ENCODE assay signal across 1 cellular context in genomic region chr2:232354069-232354468, GRCh38.
TF ChIP-seq lines count a peak whose summit lies in the region.

No MANE protein-coding gene starts in this region.

TF ChIP-seq in HepG2, 621 proteins besides CTCF, POLR2A, EP300 and RAD21:
- TF ChIP-seq MEIS2 (CRISPR knock-in tag; IDR thresholded peaks at IDR 0.05) (no peak), XBP1 (CRISPR knock-in tag; IDR thresholded peaks at IDR 0.05) (no peak), ZNF709 (CRISPR knock-in tag; IDR thresholded peaks at IDR 0.05) (no peak), LRRFIP1 (CRISPR knock-in tag; conservative IDR thresholded peaks at IDR 0.05) (no peak), MTA3 (CRISPR knock-in tag; IDR thresholded peaks at IDR 0.05) (no peak), POLR2AphosphoS5 (IDR thresholded peaks at IDR 0.05; ENCODE audit: low read depth, low read length) (no peak), NR2F1 (CRISPR knock-in tag; IDR thresholded peaks at IDR 0.05) (no peak), ZNF143 (CRISPR knock-in tag; IDR thresholded peaks at IDR 0.05) (no peak)
TF ChIP-seq in HepG2: peak in this region for 0.
